Comparison of ENCODE assay signal across 29 cellular contexts in the genomic region with DNA sequence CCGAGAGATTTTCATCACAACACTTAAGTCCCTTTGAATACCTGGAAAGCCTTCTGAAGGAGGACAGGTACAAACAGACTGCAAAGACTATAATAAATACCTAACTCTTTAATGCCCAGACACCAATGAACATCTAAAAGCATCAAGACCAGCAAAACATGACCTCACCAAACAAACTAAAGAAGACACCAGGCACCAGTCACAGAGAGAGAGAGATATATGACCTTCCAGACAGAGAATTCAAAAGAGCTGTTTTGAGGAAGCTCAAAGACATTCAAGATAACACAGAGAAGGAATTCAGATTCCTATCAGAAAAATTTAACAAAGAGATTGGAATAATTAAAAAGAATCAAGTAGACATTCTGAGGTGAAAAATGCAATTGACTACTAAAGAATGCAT.
"Had no signal": no experiment of that assay in that cellular context is flagged by ENCODE, and none has a peak within 500 bp of the region (broad histone marks: within the 10 kb centered on the region; RNA-seq: fewer than 3 reads in every experiment).

No MANE protein-coding gene starts in this region.

- H3K27me3 ChIP-seq: neural progenitor cell, ovary, right lobe of liver, sigmoid colon, stomach, thyroid gland, tibial nerve, upper lobe of left lung, vagina had no signal

- H3K4me2 ChIP-seq: neural progenitor cell had no signal

- H2AFZ ChIP-seq: neural progenitor cell, parathyroid adenoma had no signal

- H3K27ac Mint-ChIP-seq: naive thymus-derived CD8-positive, alpha-beta T cell; natural killer cell treated with Interleukin-12 subunit alpha and Interleukin-12 subunit beta and Interleukin-15 and Interleukin-18, amount 100 ng/mL, for 72 hours; nephron progenitor cell; neural progenitor cell; stimulated activated effector memory CD8-positive, alpha-beta T cell treated with anti-CD3 and anti-CD28 coated beads, Interleukin-12 subunit alpha, Interleukin-12 subunit beta, amount 100 ng/mL, for 72 hours; stimulated activated naive B cell treated with anti-CD40 and anti-IgM and Interleukin-4, amounts not matched to agents 10 μg/mL and 1 μg/mL and 100 μg/mL, for 72 hours; stimulated activated naive CD8-positive, alpha-beta T cell treated with anti-CD3 and anti-CD28 coated beads, Interleukin-15, Interleukin-2, amounts not matched to agents 100 ng/mL and 50 ng/mL, for 24 hours had no signal

- H3K9ac ChIP-seq: neural progenitor cell, parathyroid adenoma had no signal

- H3K9me3 ChIP-seq: ovary, psoas muscle, right lobe of liver, sigmoid colon, stomach, thoracic aorta, thyroid gland, tibial nerve, upper lobe of left lung, vagina had no signal

- H3K36me3 ChIP-seq: neural progenitor cell, ovary, right lobe of liver, sigmoid colon, stomach, thoracic aorta, thyroid gland, tibial nerve, upper lobe of left lung, vagina had no signal

- H3K27ac ChIP-seq: neural progenitor cell, ovary, parathyroid adenoma, psoas muscle, right lobe of liver, sigmoid colon, stomach, thoracic aorta, thyroid gland, tibial nerve, upper lobe of left lung, vagina had no signal

- H3K4me1 ChIP-seq: parathyroid adenoma, psoas muscle, right lobe of liver, sigmoid colon, stomach, tibial nerve, upper lobe of left lung, vagina had no signal

- H3K4me1 Mint-ChIP-seq: stimulated activated effector memory CD8-positive, alpha-beta T cell treated with anti-CD3 and anti-CD28 coated beads, Interleukin-12 subunit alpha, Interleukin-12 subunit beta, amount 100 ng/mL, for 72 hours had no signal

- DNase-seq: naive thymus-derived CD8-positive, alpha-beta T cell; nephron progenitor cell; occipital lobe; ovary; posterior cingulate gyrus; psoas muscle; right cardiac atrium; right lobe of liver; sigmoid colon; small intestine; stimulated activated CD4-positive, alpha-beta T cell treated with anti-CD3 and anti-CD28 coated beads, Interleukin-15, amount 100 ng/mL, for 24 hours; stimulated activated CD4-positive, alpha-beta T cell treated with anti-CD3 and anti-CD28 coated beads, Interleukin-2, amount 100 ng/mL, for 24 hours; stimulated activated CD4-positive, alpha-beta T cell treated with anti-CD3 and anti-CD28 coated beads, Interleukin-2, amount 100 ng/mL, for 48 hours; stimulated activated CD4-positive, alpha-beta T cell treated with anti-CD3 and anti-CD28 coated beads, Interleukin-4, amount 100 ng/mL, for 24 hours; stimulated activated naive B cell treated with anti-CD40 and anti-IgM and Interleukin-4, amounts not matched to agents 10 μg/mL and 1 μg/mL and 100 μg/mL, for 72 hours; stimulated activated naive CD4-positive, alpha-beta T cell treated with Interleukin-2 at 50 U/mL for 16 hours; stomach; thyroid gland; upper lobe of left lung had no signal

- H3K4me3 Mint-ChIP-seq: naive thymus-derived CD8-positive, alpha-beta T cell; natural killer cell treated with Interleukin-12 subunit alpha and Interleukin-12 subunit beta and Interleukin-15 and Interleukin-18, amount 100 ng/mL, for 72 hours; nephron progenitor cell; neural progenitor cell; stimulated activated effector memory CD8-positive, alpha-beta T cell treated with anti-CD3 and anti-CD28 coated beads, Interleukin-12 subunit alpha, Interleukin-12 subunit beta, amount 100 ng/mL, for 72 hours; stimulated activated naive B cell treated with anti-CD40 and anti-IgM and Interleukin-4, amounts not matched to agents 10 μg/mL and 1 μg/mL and 100 μg/mL, for 72 hours; stimulated activated naive CD8-positive, alpha-beta T cell treated with anti-CD3 and anti-CD28 coated beads, Interleukin-15, Interleukin-2, amounts not matched to agents 100 ng/mL and 50 ng/mL, for 24 hours had no signal

- H3K79me2 ChIP-seq: parathyroid adenoma had no signal

- H3K27me3 Mint-ChIP-seq: progenitor cell of endocrine pancreas had no signal

- H3K9me3 Mint-ChIP-seq: neural progenitor cell; stimulated activated naive CD8-positive, alpha-beta T cell treated with anti-CD3 and anti-CD28 coated beads, Interleukin-15, Interleukin-2, amounts not matched to agents 100 ng/mL and 50 ng/mL, for 24 hours had no signal

- FAIRE-seq: small intestine, urothelium cell line had no signal

- H3K36me3 Mint-ChIP-seq: naive thymus-derived CD8-positive, alpha-beta T cell; neural progenitor cell; stimulated activated effector memory CD8-positive, alpha-beta T cell treated with anti-CD3 and anti-CD28 coated beads, Interleukin-12 subunit alpha, Interleukin-12 subunit beta, amount 100 ng/mL, for 72 hours had no signal

- H3K4me3 ChIP-seq: neural progenitor cell, ovary, psoas muscle, right lobe of liver, sigmoid colon, stomach, thoracic aorta, thyroid gland, tibial nerve, upper lobe of left lung, vagina had no signal
